In genomic region chr10:76546411-76546810, GRCh38 we compare ENCODE assay signal across 25 cellular contexts.
"Had no signal": no experiment of that assay in that cellular context is flagged by ENCODE, and none has a peak within 500 bp of the region (broad histone marks: within the 10 kb centered on the region; RNA-seq: fewer than 3 reads in every experiment).

No MANE protein-coding gene starts in this region.

- H3K4me3 Mint-ChIP-seq: activated CD4-positive, alpha-beta T cell treated with anti-CD3 and anti-CD28 coated beads for 36 hours; activated naive CD4-positive, alpha-beta T cell treated with anti-CD3 and anti-CD28 coated beads for 36 hours; activated naive CD8-positive, alpha-beta T cell treated with anti-CD3 and anti-CD28 coated beads for 36 hours; nephron progenitor cell had no signal

- H3K4me3 ChIP-seq: adrenal gland, body of pancreas, esophagus squamous epithelium, heart right ventricle, ovary, right lobe of liver, transverse colon had no signal

- ATAC-seq: activated CD4-positive, alpha-beta T cell treated with anti-CD3 and anti-CD28 coated beads for 36 hours; body of pancreas; heart right ventricle; right lobe of liver had no signal

- H3K27ac Mint-ChIP-seq: activated CD4-positive, alpha-beta T cell treated with anti-CD3 and anti-CD28 coated beads for 36 hours; activated naive CD4-positive, alpha-beta T cell treated with anti-CD3 and anti-CD28 coated beads for 36 hours; activated naive CD8-positive, alpha-beta T cell treated with anti-CD3 and anti-CD28 coated beads for 36 hours; nephron progenitor cell; progenitor cell of endocrine pancreas had no signal

- H3K4me1 Mint-ChIP-seq: activated CD4-positive, alpha-beta T cell treated with anti-CD3 and anti-CD28 coated beads for 36 hours; activated naive CD8-positive, alpha-beta T cell treated with anti-CD3 and anti-CD28 coated beads for 36 hours had no signal

- H3K36me3 ChIP-seq: adrenal gland, esophagus squamous epithelium, heart right ventricle, neutrophil, ovary, right lobe of liver, transverse colon had no signal

- H3K27me3 ChIP-seq: adrenal gland, body of pancreas, esophagus squamous epithelium, heart right ventricle, neutrophil, ovary, right lobe of liver, transverse colon had no signal

- H3K27ac ChIP-seq: adrenal gland, body of pancreas, epithelial cell of prostate, esophagus squamous epithelium, heart right ventricle, neutrophil, ovary, right lobe of liver, transverse colon had no signal

- DNase-seq: activated CD4-positive, alpha-beta T cell treated with anti-CD3 and anti-CD28 coated beads for 36 hours; activated CD4-positive, alpha-beta T cell treated with anti-CD3 and anti-CD28 coated beads, Interleukin-2, amount 50 U/mL, for 4 hours; activated CD4-positive, CD25-positive, alpha-beta regulatory T cell; activated effector memory CD4-positive, alpha-beta T cell treated with anti-CD3 and anti-CD28 coated beads, Interleukin-2, amount 50 U/mL, for 16 hours; activated naive CD4-positive, alpha-beta T cell treated with anti-CD3 and anti-CD28 coated beads for 36 hours; activated naive CD8-positive, alpha-beta T cell treated with anti-CD3 and anti-CD28 coated beads for 36 hours; adrenal gland; aorta; body of pancreas; dermis blood vessel endothelial cell; effector CD4-positive, alpha-beta T cell; esophagus squamous epithelium; foreskin melanocyte; heart right ventricle; islet precursor cell; mammary epithelial cell; nephron progenitor cell; ovary; right lobe of liver; stimulated activated CD4-positive, alpha-beta T cell treated with anti-CD3 and anti-CD28 coated beads, Interleukin-2, amount 100 ng/mL, for 48 hours; stimulated activated naive CD4-positive, alpha-beta T cell treated with Interleukin-2 at 50 U/mL for 16 hours; transverse colon had no signal

- H3K36me3 Mint-ChIP-seq: activated naive CD8-positive, alpha-beta T cell treated with anti-CD3 and anti-CD28 coated beads for 36 hours had no signal

- H3K9me3 ChIP-seq: adrenal gland, body of pancreas, esophagus squamous epithelium, heart right ventricle, neutrophil, ovary, right lobe of liver, transverse colon had no signal

- H3K9me3 Mint-ChIP-seq: activated naive CD4-positive, alpha-beta T cell treated with anti-CD3 and anti-CD28 coated beads for 36 hours; activated naive CD8-positive, alpha-beta T cell treated with anti-CD3 and anti-CD28 coated beads for 36 hours; nephron progenitor cell had no signal

- H3K4me1 ChIP-seq: adrenal gland had no signal
